33 cellular contexts compared by ENCODE assay signal in the genomic region with DNA sequence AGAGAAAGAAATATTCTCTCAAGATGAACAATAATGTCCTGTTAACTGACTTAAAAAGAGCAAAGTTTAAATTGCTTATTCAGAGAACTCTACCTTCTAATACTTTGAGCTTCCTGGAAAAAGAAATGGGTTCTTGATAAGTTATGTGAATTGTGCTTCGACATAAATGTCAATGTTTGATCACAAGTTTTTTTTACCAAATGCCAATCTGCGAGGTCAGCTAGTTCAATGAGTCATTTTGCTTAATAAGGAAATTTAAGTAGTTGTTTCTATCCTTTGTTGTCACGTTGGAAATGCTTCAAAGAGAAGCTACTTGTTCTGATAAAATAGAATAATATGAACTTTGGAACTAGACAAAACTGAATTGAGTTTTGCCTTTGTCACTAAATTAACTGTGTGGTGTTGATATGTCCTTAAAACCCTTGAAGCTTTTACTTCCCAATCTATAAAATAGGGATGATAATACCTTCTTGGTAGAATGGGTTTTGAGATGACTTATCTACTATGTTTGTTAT.
DNase-seq lines count a peak whose midpoint lies in the region; ATAC-seq and TF ChIP-seq lines count a peak whose summit lies in the region.
"Had no signal": no experiment of that assay in that cellular context is flagged by ENCODE, and none has a peak within 500 bp of the region (broad histone marks: within the 10 kb centered on the region; RNA-seq: fewer than 3 reads in every experiment).

No MANE protein-coding gene starts in this region.

- no TSS peak for BruUV-seq in PC-3 (replicated peaks; lab: Mats Ljungman, UMichigan)

- TF ChIP-seq POLR2A in stomach (IDR thresholded peaks at IDR 0.05), result no peak

- H3K9ac ChIP-seq in PC-3 (ENCODE audit: low read length), result no peak overlapping the region
- H3K9ac ChIP-seq: BLaER1 had no signal

- peaks cover 8% of the 10 kb centered on the region for H3K4me1 ChIP-seq in PC-3 (ENCODE audit: insufficient read depth, low read length)
- peaks cover 0 to 8% (median 4%) of the 10 kb centered on the region in 4 donors for H3K4me1 ChIP-seq in stomach
- H3K4me1 ChIP-seq: ascending aorta, BLaER1, esophagus muscularis mucosa, HAP-1, heart left ventricle, uterus had no signal

- H3K27ac ChIP-seq in PC-3 (ENCODE audit: low read length) (no peak overlapping the region), epithelial cell of prostate (peak overlapping the region; percentile 12), stomach (peak overlapping the region in 4 of 5 donors; percentile 51 to 79 (median 57))
- H3K27ac ChIP-seq: ascending aorta, BLaER1, esophagus muscularis mucosa, foreskin keratinocyte, heart left ventricle, thyroid gland, uterus had no signal

- POLR2A ChIA-PET in PC-3 (lab: Charles Lee; ENCODE audit: unreplicated experiment), result no interaction called here

- no peak for TF ChIP-seq EP300 in stomach (IDR thresholded peaks at IDR 0.05)

- H3K27me3 ChIP-seq in PC-3 (ENCODE audit: low read length), result no peaks in the 10 kb centered on the region
- no peaks in the 10 kb centered on the region for H3K27me3 ChIP-seq in stomach
- H3K27me3 ChIP-seq: ascending aorta, BLaER1, esophagus muscularis mucosa, foreskin keratinocyte, heart left ventricle, thyroid gland, uterus had no signal

- H3K79me2 ChIP-seq in PC-3 (ENCODE audit: low read length), result no peaks in the 10 kb centered on the region

- DNase-seq in PC-3 (peak; percentile 54), epithelial cell of prostate (ENCODE audit: low read depth, low spot score) (no peak), left lobe of liver (ENCODE audit: low spot score) (no peak), stomach (no peak), SW 1271 (lab: John Stamatoyannopoulos, UW) (no peak), NCI-H1048 (lab: John Stamatoyannopoulos, UW) (no peak)
- DNase-seq: activated CD4-positive, alpha-beta T cell treated with anti-CD3 and anti-CD28 coated beads, Interleukin-2, amount 50 U/mL, for 4 hours; activated CD8-positive, alpha-beta memory T cell treated with anti-CD3 and anti-CD28 coated beads, Interleukin-2, amount 10 ng/mL, durations not matched to agents 7 days and 5 days; activated gamma-delta T cell treated with Interleukin-2 at 50 U/mL for 16 hours; activated naive CD8-positive, alpha-beta T cell treated with anti-CD3 and anti-CD28 coated beads, Interleukin-2, amount 10 ng/mL, durations not matched to agents 7 days and 5 days; activated T-cell treated with anti-CD3 and anti-CD28 coated beads, Interleukin-2, amount 50 U/mL, for 48 hours; caudate nucleus; cortex of kidney; effector memory CD8-positive, alpha-beta T cell; foreskin keratinocyte; heart left ventricle; Kasumi-1; MV-4-11; NCI-H1436 treated with DMSO at 0.1 percent for 48 hours; NCI-H2107; NCI-H446; NCI-H774; posterior cingulate gyrus; right cardiac atrium; stimulated activated CD8-positive, alpha-beta memory T cell treated with anti-CD3 and anti-CD28 coated beads, Interleukin-4, amount 100 ng/mL, for 48 hours; thyroid gland; uterus had no signal

- H3K9me3 ChIP-seq in PC-3 (ENCODE audit: low read length) (0 out of 2 replicates have a peak, but pooled peaks cover 9% of the 10 kb centered on the region), stomach (peaks cover 0 to 15% (median 11%) of the 10 kb centered on the region in 4 donors)
- H3K9me3 ChIP-seq: ascending aorta, HAP-1, thyroid gland, uterus had no signal

- H4K20me1 ChIP-seq in PC-3 (ENCODE audit: low read length), result no peaks in the 10 kb centered on the region
- H4K20me1 ChIP-seq: BLaER1 had no signal

- H3K4me3 ChIP-seq in PC-3 (ENCODE audit: low read length) (no peak overlapping the region), stomach (no peak overlapping the region)
- H3K4me3 ChIP-seq: ascending aorta, BLaER1, esophagus muscularis mucosa, HAP-1, heart left ventricle, thyroid gland, uterus had no signal

- no peaks in the 10 kb centered on the region for H3F3A ChIP-seq in PC-3 (ENCODE audit: low read length, unreplicated experiment)

- CTCF ChIA-PET in PC-3 (lab: Charles Lee), result no interaction called here

- WGBS in stomach, 5 donors, result 17 to 50% (median 31%) methylated on average over 3 of the region's 3 CpGs

- ATAC-seq in PC-3 (peak; percentile 42), left lobe of liver (peak; percentile 58), GM18519 (IDR thresholded peaks at IDR 0.05; ENCODE audit: low FRiP score, unreplicated experiment) (no peak)
- ATAC-seq: activated CD4-positive, CD25-positive, alpha-beta regulatory T cell treated with anti-CD3 and anti-CD28 coated beads, Interleukin-2, amount 50 U/mL, for 24 hours; activated CD8-positive, alpha-beta memory T cell treated with anti-CD3 and anti-CD28 coated beads, Interleukin-2, amount 10 ng/mL, durations not matched to agents 7 days and 5 days; effector memory CD8-positive, alpha-beta T cell; foreskin keratinocyte; heart left ventricle; right cardiac atrium had no signal

- no peaks in the 10 kb centered on the region for H3K36me3 ChIP-seq in PC-3 (ENCODE audit: low read depth, low read length)
- H3K36me3 ChIP-seq in stomach, result no peaks in the 10 kb centered on the region
- H3K36me3 ChIP-seq: ascending aorta, BLaER1, esophagus muscularis mucosa, HAP-1, heart left ventricle, thyroid gland, uterus had no signal

- H2AFZ ChIP-seq in PC-3 (ENCODE audit: low read length), result peak overlapping the region; percentile 6; the same call in 1 of the 2 replicates

- no peaks in the 10 kb centered on the region for H3K9me2 ChIP-seq in PC-3 (replicated peaks; ENCODE audit: low read length)

- TF ChIP-seq CTCF in PC-3 (conservative IDR thresholded peaks at IDR 0.05; ENCODE audit: low read depth, low read length) (no peak), stomach (IDR thresholded peaks at IDR 0.05) (no peak)

- intact Hi-C loops in PC-3 (cut with micrococcal nuclease), result loop anchor here (5.0 kb wide), 1 partner anchor 572 kb away; no protein-coding TSS in a partner anchor
- intact Hi-C loops in stomach (cut with DNase I; ENCODE audit: low total_unique reads), result no loop called here

- H3K4me2 ChIP-seq in PC-3 (ENCODE audit: low read length), result no peak overlapping the region
- H3K4me2 ChIP-seq: BLaER1 had no signal
